In the genomic region with DNA sequence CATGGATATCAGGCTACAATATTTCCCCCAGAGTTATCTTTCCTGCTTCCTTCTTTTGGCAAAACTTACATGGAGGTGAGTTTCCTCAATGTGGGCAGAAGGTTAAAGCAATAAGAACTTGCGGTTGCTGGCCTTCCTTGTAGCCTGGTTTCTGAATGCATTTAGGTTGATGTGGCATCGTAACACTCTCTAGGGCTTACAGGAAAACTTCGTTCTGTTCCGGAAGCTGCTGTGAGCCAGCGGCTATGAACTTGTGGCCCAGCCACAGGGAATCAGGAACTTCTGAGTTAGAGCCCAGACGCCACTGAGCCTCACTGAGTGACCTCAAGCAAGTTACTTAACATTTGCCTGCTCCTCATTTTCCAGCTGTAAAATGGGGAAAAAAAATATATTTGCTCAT, we compare ENCODE assay signal across 12 cellular contexts.
A peak's percentile ranks its signal among the peaks of the same experiment; 100 is the strongest.
DNase-seq lines count a peak whose midpoint lies in the region; ATAC-seq and TF ChIP-seq lines count a peak whose summit lies in the region.
"Had no signal": no experiment of that assay in that cellular context is flagged by ENCODE, and none has a peak within 500 bp of the region (broad histone marks: within the 10 kb centered on the region; RNA-seq: fewer than 3 reads in every experiment).

No MANE protein-coding gene starts in this region.

- ATAC-seq in T-helper 17 cell = no peak
- no peak for ATAC-seq in HG03159 (IDR thresholded peaks at IDR 0.05; ENCODE audit: unreplicated experiment)

- H3K9me3 Mint-ChIP-seq in osteocyte (ENCODE audit: unreplicated experiment) (no peaks in the 10 kb centered on the region), glutamatergic neuron (ENCODE audit: unreplicated experiment) (peaks cover 1% of the 10 kb centered on the region)
- H3K9me3 Mint-ChIP-seq: neural crest cell had no signal

- H3K4me3 Mint-ChIP-seq in osteocyte (ENCODE audit: unreplicated experiment) = peak overlapping the region; percentile 23
- no peak overlapping the region for H3K4me3 Mint-ChIP-seq in T-helper 17 cell
- H3K4me3 Mint-ChIP-seq in glutamatergic neuron (ENCODE audit: unreplicated experiment) = no peak overlapping the region
- H3K4me3 Mint-ChIP-seq: neural crest cell had no signal

- H3K36me3 Mint-ChIP-seq in osteocyte (ENCODE audit: unreplicated experiment) (no peaks in the 10 kb centered on the region), T-helper 17 cell (ENCODE audit: low read depth) (no peaks in the 10 kb centered on the region), glutamatergic neuron (ENCODE audit: unreplicated experiment) (no peaks in the 10 kb centered on the region)

- no peak for TF ChIP-seq CTCF in fibroblast of the aortic adventitia (IDR thresholded peaks at IDR 0.05; ENCODE audit: insufficient read depth, low read length)
- TF ChIP-seq CTCF in osteocyte (IDR thresholded peaks at IDR 0.05) = no peak
- TF ChIP-seq CTCF in glutamatergic neuron (IDR thresholded peaks at IDR 0.05; ENCODE audit: partially characterized antibody, unreplicated experiment) = no peak

- no peak overlapping the region for H3K4me3 ChIP-seq in fibroblast of the aortic adventitia (ENCODE audit: low read depth, low read length)
- H3K4me3 ChIP-seq: BLaER1 had no signal

- peaks cover 29% of the 10 kb centered on the region for H3K4me1 Mint-ChIP-seq in osteocyte (ENCODE audit: unreplicated experiment)
- no peaks in the 10 kb centered on the region for H3K4me1 Mint-ChIP-seq in T-helper 17 cell
- H3K4me1 Mint-ChIP-seq in glutamatergic neuron (ENCODE audit: low read depth, unreplicated experiment) = no peaks in the 10 kb centered on the region
- H3K4me1 Mint-ChIP-seq: neural crest cell had no signal

- H3K27ac Mint-ChIP-seq in osteocyte (ENCODE audit: unreplicated experiment) (peak overlapping the region; percentile 71), T-helper 17 cell (no peak overlapping the region), glutamatergic neuron (ENCODE audit: unreplicated experiment) (no peak overlapping the region)

- H3K27me3 Mint-ChIP-seq in osteocyte (ENCODE audit: unreplicated experiment) (no peaks in the 10 kb centered on the region), T-helper 17 cell (no peaks in the 10 kb centered on the region), glutamatergic neuron (ENCODE audit: unreplicated experiment) (no peaks in the 10 kb centered on the region)

- no peaks in the 10 kb centered on the region for H3K9me3 ChIP-seq in T-helper 17 cell (ENCODE audit: control insufficient read depth, low read length, poor library complexity, severe bottlenecking)
- H3K9me3 ChIP-seq: BLaER1 had no signal

- DNase-seq in Daoy (ENCODE audit: low read depth) (peak; percentile 89), NOMO-1 treated with DMSO at 0.1 percent for 48 hours (lab: John Stamatoyannopoulos, UW; ENCODE audit: unreplicated experiment) (peak; percentile 53), fibroblast of the aortic adventitia (ENCODE audit: low read depth) (peak; percentile 89), osteocyte (ENCODE audit: extremely low spot score, unreplicated experiment) (no peak), T-helper 17 cell (no peak), DMS79 treated with DMSO at 0.1 percent for 48 hours (lab: John Stamatoyannopoulos, UW) (no peak), glutamatergic neuron (no peak)
- DNase-seq: activated CD8-positive, alpha-beta memory T cell treated with anti-CD3 and anti-CD28 coated beads, Interleukin-2, amount 50 U/mL, for 4 hours; NCI-H345 had no signal

Comparison
In these comparisons a context has a peak if more than half of its experiments do, and no peak if none do; other contexts are left out.
1. DNase-seq: peak in Daoy (single experiment), NOMO-1 treated with DMSO at 0.1 percent for 48 hours (single experiment) and fibroblast of the aortic adventitia (single experiment); none in osteocyte (single experiment), T-helper 17 cell (0 of 3), DMS79 treated with DMSO at 0.1 percent for 48 hours (single experiment) and glutamatergic neuron (single experiment).